1 cellular context compared by ENCODE assay signal in genomic region chr16:56300901-56301351, GRCh38.
TF ChIP-seq lines count a peak whose summit lies in the region.

No MANE protein-coding gene starts in this region.

TF ChIP-seq in IMR-90, 13 proteins besides CTCF, POLR2A, EP300 and RAD21 (continued from another document):
- no peak for TF ChIP-seq NFE2L2 (IDR thresholded peaks at IDR 0.05; ENCODE audit: low read depth, low read length)
- TF ChIP-seq RFX5 (IDR thresholded peaks at IDR 0.05; ENCODE audit: low read depth, low read length), result no peak
- TF ChIP-seq USF2 (IDR thresholded peaks at IDR 0.05; ENCODE audit: low read depth, low read length), result no peak
- TF ChIP-seq CHD1 (IDR thresholded peaks at IDR 0.05; ENCODE audit: low read depth, low read length), result no peak
- TF ChIP-seq BHLHE40 (IDR thresholded peaks at IDR 0.05; ENCODE audit: low read depth, low read length), result no peak
- TF ChIP-seq RCOR1 (IDR thresholded peaks at IDR 0.05; ENCODE audit: insufficient replicate concordance, low read length), result no peak
- no peak for TF ChIP-seq MXI1 (IDR thresholded peaks at IDR 0.05; ENCODE audit: borderline replicate concordance, low read depth, low read length)
- TF ChIP-seq CEBPB (IDR thresholded peaks at IDR 0.05; ENCODE audit: low read depth, low read length), result no peak
